ENCODE assay signal across 17 cellular contexts in the genomic region with DNA sequence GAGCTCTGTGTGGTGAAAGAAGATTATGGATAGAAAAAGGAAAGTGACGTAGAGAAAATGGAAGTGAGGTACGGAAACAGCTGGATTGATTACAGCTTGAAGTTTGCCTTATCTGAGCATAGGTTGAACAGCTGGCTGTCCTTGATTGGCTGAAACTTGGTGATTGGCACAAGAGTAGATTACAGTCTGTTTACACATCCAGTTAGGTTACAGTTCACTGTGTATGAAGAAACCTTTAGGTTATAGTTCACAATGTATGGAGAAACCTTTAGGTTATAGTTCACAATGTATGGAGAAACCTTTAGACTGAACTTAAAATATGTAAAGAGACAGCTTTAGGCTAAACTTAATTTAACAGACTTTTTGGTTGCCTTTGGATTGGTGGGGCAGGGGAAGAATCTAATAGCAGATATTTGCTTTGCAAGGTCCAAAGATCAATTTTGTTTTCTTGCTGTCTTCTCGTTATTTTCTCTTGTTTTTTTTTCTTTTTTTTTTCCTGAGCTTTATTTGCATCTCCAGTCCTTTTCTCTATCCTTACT. TPM values are rescaled to one million over a fixed set of nuclear protein-coding genes. Genes with fewer than 3 reads are reported as not detected.
DNase-seq lines count a peak whose midpoint lies in the region; ATAC-seq, FAIRE-seq and TF ChIP-seq lines count a peak whose summit lies in the region.
"Had no signal": no experiment of that assay in that cellular context is flagged by ENCODE, and none has a peak within 500 bp of the region (broad histone marks: within the 10 kb centered on the region; RNA-seq: fewer than 3 reads in every experiment).

No MANE protein-coding gene starts in this region.

- no peak for DNase-seq in GM12891 (ENCODE audit: insufficient read length, low spot score)
- peak; percentile 32 for DNase-seq in HT-29 (ENCODE audit: low spot score)
- DNase-seq in activated T-helper 1 cell treated with anti-CD3 and anti-CD28 coated beads, Interleukin-12 subunit alpha, Interleukin-12 subunit beta, Interleukin-2, Interleukin-4 antibody, amounts not matched to agents 30 ng/mL and 10 ng/mL and 1 ng/mL, durations not matched to agents 14 hours and 24 hours and 36 hours (ENCODE audit: low spot score): no peak
- DNase-seq in right lobe of liver: no peak
- DNase-seq in NCI-H187 (lab: John Stamatoyannopoulos, UW): no peak
- DNase-seq: activated CD4-positive, CD25-positive, alpha-beta regulatory T cell; CD4-positive, alpha-beta memory T cell; retina; stimulated activated CD4-positive, alpha-beta T cell treated with anti-CD3 and anti-CD28 coated beads, Interleukin-1b, Interleukin-23, amount 100 ng/mL, for 48 hours; stimulated activated CD8-positive, alpha-beta memory T cell treated with anti-CD3 and anti-CD28 coated beads, Interleukin-4, amount 100 ng/mL, for 48 hours; transverse colon had no signal

- WGBS in right lobe of liver (ENCODE audit: insufficient coverage, low coverage, low lambda C conversion rate, missing lambda C conversion rate): 12% methylated on average over 3 of the region's 3 CpGs

- peak; percentile 71 to 91 (median 78) for ATAC-seq in right lobe of liver
- no peak for ATAC-seq in HG03521 (IDR thresholded peaks at IDR 0.05; ENCODE audit: unreplicated experiment)
- no peak for ATAC-seq in GM18511 (IDR thresholded peaks at IDR 0.05; ENCODE audit: unreplicated experiment)

- H3K27me3 ChIP-seq in right lobe of liver: no peaks in the 10 kb centered on the region
- H3K27me3 ChIP-seq: transverse colon had no signal

- no peak overlapping the region for H3K27ac ChIP-seq in right lobe of liver
- H3K27ac ChIP-seq: transverse colon had no signal

- H3K4me1 Mint-ChIP-seq in activated T-helper 1 cell treated with anti-CD3 and anti-CD28 coated beads, Interleukin-12 subunit alpha, Interleukin-12 subunit beta, Interleukin-2, Interleukin-4 antibody, amounts not matched to agents 30 ng/mL and 10 ng/mL and 1 ng/mL, durations not matched to agents 14 hours and 24 hours and 36 hours (ENCODE audit: low read depth): peaks cover 74% of the 10 kb centered on the region

- H3K4me3 ChIP-seq in right lobe of liver: peak overlapping the region in 2 of 3 donors; percentile 14 to 33
- H3K4me3 ChIP-seq: transverse colon had no signal

- H3K36me3 Mint-ChIP-seq in activated T-helper 1 cell treated with anti-CD3 and anti-CD28 coated beads, Interleukin-12 subunit alpha, Interleukin-12 subunit beta, Interleukin-2, Interleukin-4 antibody, amounts not matched to agents 30 ng/mL and 10 ng/mL and 1 ng/mL, durations not matched to agents 14 hours and 24 hours and 36 hours (ENCODE audit: low read depth): peaks cover 2% of the 10 kb centered on the region
- H3K36me3 Mint-ChIP-seq: CD4-positive, alpha-beta memory T cell had no signal

- peaks cover 0 to 7% (median under 1%) of the 10 kb centered on the region in 4 donors for H3K4me1 ChIP-seq in right lobe of liver

- peak; percentile 20 for FAIRE-seq in GM12891 (lab: Jason Lieb, UNC)

- intact Hi-C loops in activated T-helper 1 cell treated with anti-CD3 and anti-CD28 coated beads, Interleukin-12 subunit alpha, Interleukin-12 subunit beta, Interleukin-2, Interleukin-4 antibody, amounts not matched to agents 30 ng/mL and 10 ng/mL and 1 ng/mL, durations not matched to agents 14 hours and 24 hours and 36 hours (cut with micrococcal nuclease): loop anchor here (1.0 to 10.0 kb wide), 13 partner anchors 17 to 1803 kb away; partner anchors contain the start of genes CDKL2, MRPL1, NAAA and NUP54
- intact Hi-C loops in right lobe of liver (cut with DNase I): no loop called here

- peak overlapping the region; percentile 74 for H3K27ac Mint-ChIP-seq in activated T-helper 1 cell treated with anti-CD3 and anti-CD28 coated beads, Interleukin-12 subunit alpha, Interleukin-12 subunit beta, Interleukin-2, Interleukin-4 antibody, amounts not matched to agents 30 ng/mL and 10 ng/mL and 1 ng/mL, durations not matched to agents 14 hours and 24 hours and 36 hours
- H3K27ac Mint-ChIP-seq: CD4-positive, alpha-beta memory T cell; dendritic cell treated with granulocyte-macrophage colony-stimulating factor and Interleukin-4, amounts not matched to agents 40 ng/mL and 50 ng/mL, for 4 days; nephron had no signal

- peak overlapping the region; percentile 59 for H3K4me3 Mint-ChIP-seq in activated T-helper 1 cell treated with anti-CD3 and anti-CD28 coated beads, Interleukin-12 subunit alpha, Interleukin-12 subunit beta, Interleukin-2, Interleukin-4 antibody, amounts not matched to agents 30 ng/mL and 10 ng/mL and 1 ng/mL, durations not matched to agents 14 hours and 24 hours and 36 hours
- H3K4me3 Mint-ChIP-seq: CD4-positive, alpha-beta memory T cell; dendritic cell treated with granulocyte-macrophage colony-stimulating factor and Interleukin-4, amounts not matched to agents 40 ng/mL and 50 ng/mL, for 4 days; nephron had no signal

- TF ChIP-seq POLR2A in GM12891 (IDR thresholded peaks at IDR 0.05; ENCODE audit: low read depth, low read length) (no peak), right lobe of liver (IDR thresholded peaks at IDR 0.05) (no peak)

- H3K27me3 Mint-ChIP-seq in activated T-helper 1 cell treated with anti-CD3 and anti-CD28 coated beads, Interleukin-12 subunit alpha, Interleukin-12 subunit beta, Interleukin-2, Interleukin-4 antibody, amounts not matched to agents 30 ng/mL and 10 ng/mL and 1 ng/mL, durations not matched to agents 14 hours and 24 hours and 36 hours (ENCODE audit: insufficient read depth): no peaks in the 10 kb centered on the region
- H3K27me3 Mint-ChIP-seq: dendritic cell treated with granulocyte-macrophage colony-stimulating factor and Interleukin-4, amounts not matched to agents 40 ng/mL and 50 ng/mL, for 4 days had no signal

- no peaks in the 10 kb centered on the region for H3K36me3 ChIP-seq in right lobe of liver
- H3K36me3 ChIP-seq: transverse colon had no signal

- no peaks in the 10 kb centered on the region for H3K9me3 Mint-ChIP-seq in activated T-helper 1 cell treated with anti-CD3 and anti-CD28 coated beads, Interleukin-12 subunit alpha, Interleukin-12 subunit beta, Interleukin-2, Interleukin-4 antibody, amounts not matched to agents 30 ng/mL and 10 ng/mL and 1 ng/mL, durations not matched to agents 14 hours and 24 hours and 36 hours
- H3K9me3 Mint-ChIP-seq: CD4-positive, alpha-beta memory T cell; dendritic cell treated with granulocyte-macrophage colony-stimulating factor and Interleukin-4, amounts not matched to agents 40 ng/mL and 50 ng/mL, for 4 days; nephron had no signal

- H3K9me3 ChIP-seq in right lobe of liver: no peaks in the 10 kb centered on the region
- H3K9me3 ChIP-seq: transverse colon had no signal

- TF ChIP-seq CTCF in right lobe of liver (IDR thresholded peaks at IDR 0.05): no peak

TF ChIP-seq in GM12891, 5 proteins besides CTCF, POLR2A, EP300 and RAD21:
- TF ChIP-seq TAF1 (IDR thresholded peaks at IDR 0.05; ENCODE audit: low read depth, low read length) (no peak), PAX5 (IDR thresholded peaks at IDR 0.05; ENCODE audit: insufficient read depth, low read length, severe bottlenecking) (no peak), POLR2AphosphoS5 (IDR thresholded peaks at IDR 0.05; ENCODE audit: low read depth, low read length) (no peak), POU2F2 (IDR thresholded peaks at IDR 0.05; ENCODE audit: low read depth, low read length) (no peak), SPI1 (IDR thresholded peaks at IDR 0.05; ENCODE audit: low read depth, low read length) (no peak)

RNA-seq across cellular contexts. Expression of gene ART3, which starts 15.6 kb away (rescaled TPM):
- not detected for polyA plus RNA-seq in GM12891 (2012; ENCODE audit: low read depth, missing spikeins)
- not detected in 2 replicates for total RNA-seq in HT-29 (2014; rRNA removed; shearing (Covaris generic))
- total RNA-seq in activated T-helper 1 cell treated with anti-CD3 and anti-CD28 coated beads, Interleukin-12 subunit alpha, Interleukin-12 subunit beta, Interleukin-2, Interleukin-4 antibody, amounts not matched to agents 30 ng/mL and 10 ng/mL and 1 ng/mL, durations not matched to agents 14 hours and 24 hours and 36 hours: 0.47 and 0.49 TPM in 2 replicates
- not detected for total RNA-seq in right lobe of liver
- total RNA-seq: CD4-positive, alpha-beta memory T cell; fibroblast of lung had no signal
- polyA plus RNA-seq: CD4-positive, alpha-beta memory T cell had no signal

RNA-seq across cellular contexts. Expression of gene CXCL11, which starts 23.1 kb away (rescaled TPM):
- polyA plus RNA-seq in GM12891 (2012; ENCODE audit: low read depth, missing spikeins): not detected
- 0.10 and 0.31 TPM in 2 replicates for total RNA-seq in HT-29 (2014; rRNA removed; shearing (Covaris generic))
- not detected in 2 replicates for total RNA-seq in activated T-helper 1 cell treated with anti-CD3 and anti-CD28 coated beads, Interleukin-12 subunit alpha, Interleukin-12 subunit beta, Interleukin-2, Interleukin-4 antibody, amounts not matched to agents 30 ng/mL and 10 ng/mL and 1 ng/mL, durations not matched to agents 14 hours and 24 hours and 36 hours
- total RNA-seq in right lobe of liver: under 1 TPM in 2 of 6 experiments, not detected in 4; 0.20 to 0.35 TPM
- total RNA-seq: CD4-positive, alpha-beta memory T cell; fibroblast of lung; lower leg skin; transverse colon had no signal
- polyA plus RNA-seq: CD4-positive, alpha-beta memory T cell; fibroblast of lung had no signal

RNA-seq across cellular contexts. Expression of gene CXCL10, which starts 35.7 kb away (rescaled TPM):
- 7.1 TPM for polyA plus RNA-seq in GM12891 (2012; ENCODE audit: low read depth, missing spikeins)
- 0.08 and 0.63 TPM in 2 replicates for total RNA-seq in HT-29 (2014; rRNA removed; shearing (Covaris generic))
- total RNA-seq in activated T-helper 1 cell treated with anti-CD3 and anti-CD28 coated beads, Interleukin-12 subunit alpha, Interleukin-12 subunit beta, Interleukin-2, Interleukin-4 antibody, amounts not matched to agents 30 ng/mL and 10 ng/mL and 1 ng/mL, durations not matched to agents 14 hours and 24 hours and 36 hours: 6.5 and 6.6 TPM in 2 replicates
- total RNA-seq in right lobe of liver: 1 to 10 TPM in 4 of 6 experiments, under 1 TPM in 1, not detected in 1; 0.42 to 7.0 (median 5.4) TPM

RNA-seq across cellular contexts. Expression of gene CXCL9, which starts 51.6 kb away (rescaled TPM):
- polyA plus RNA-seq in GM12891 (2012; ENCODE audit: low read depth, missing spikeins): 1.5 TPM
- total RNA-seq in HT-29 (2014; rRNA removed; shearing (Covaris generic)): not detected in 2 replicates
- total RNA-seq in activated T-helper 1 cell treated with anti-CD3 and anti-CD28 coated beads, Interleukin-12 subunit alpha, Interleukin-12 subunit beta, Interleukin-2, Interleukin-4 antibody, amounts not matched to agents 30 ng/mL and 10 ng/mL and 1 ng/mL, durations not matched to agents 14 hours and 24 hours and 36 hours: 0.10 TPM in 2 replicates
- 1 to 10 TPM in 4 of 6 experiments, under 1 TPM in 1, not detected in 1; 0.73 to 3.6 (median 2.6) TPM for total RNA-seq in right lobe of liver
- total RNA-seq: fibroblast of lung had no signal
- polyA plus RNA-seq: CD4-positive, alpha-beta memory T cell; fibroblast of lung had no signal

Comparison
In these comparisons a context has a peak if more than half of its experiments do, and no peak if none do; other contexts are left out.
1. ATAC-seq: peak in right lobe of liver (4 of 4); none in HG03521 (single experiment) and GM18511 (single experiment).